Comparison of ENCODE assay signal across 22 cellular contexts in the genomic region with DNA sequence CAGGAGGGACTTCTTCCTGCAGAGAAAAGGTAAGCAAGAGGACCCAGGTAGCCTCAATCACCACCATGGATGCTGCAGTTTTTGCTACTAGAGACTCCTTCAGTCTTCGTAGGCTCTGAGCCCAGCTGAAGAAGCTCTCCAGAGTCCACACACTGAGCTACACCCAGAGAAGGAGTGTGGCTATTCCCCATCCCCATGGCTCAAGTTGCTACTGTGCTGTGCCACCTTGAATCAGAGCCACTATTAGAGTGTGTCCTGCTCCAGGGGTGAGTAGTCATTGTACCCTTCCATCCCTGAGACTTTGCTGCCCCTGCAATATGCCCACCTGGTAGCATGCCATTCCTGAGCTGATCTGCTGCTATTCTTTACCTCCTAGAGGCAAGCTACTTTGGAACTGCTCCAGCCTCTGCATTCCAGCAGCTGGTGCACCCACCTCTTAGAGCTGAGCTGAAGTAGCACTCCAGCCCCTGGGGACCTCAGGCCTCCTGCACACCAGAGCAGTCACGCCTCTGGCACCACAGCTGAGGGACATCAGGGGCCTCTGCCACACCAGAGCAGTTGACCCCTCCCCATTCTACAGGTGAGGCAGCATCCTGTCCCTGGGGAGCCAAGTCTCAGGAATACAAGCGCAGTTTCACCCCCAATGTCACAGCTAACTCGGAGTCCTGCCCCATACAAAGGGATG.
DNase-seq lines count a peak whose midpoint lies in the region; ATAC-seq, FAIRE-seq and TF ChIP-seq lines count a peak whose summit lies in the region.
"Had no signal": no experiment of that assay in that cellular context is flagged by ENCODE, and none has a peak within 500 bp of the region (broad histone marks: within the 10 kb centered on the region; RNA-seq: fewer than 3 reads in every experiment).

No MANE protein-coding gene starts in this region.

- peak; percentile 6 for ATAC-seq in body of pancreas
- ATAC-seq: GM23338, HCT116 had no signal

- TF ChIP-seq CTCF in body of pancreas (IDR thresholded peaks at IDR 0.05) = no peak
- TF ChIP-seq CTCF in spleen (IDR thresholded peaks at IDR 0.05 in 8 of 11, conservative IDR thresholded peaks at IDR 0.05 in 3 of 11) = no peak
- no peak for TF ChIP-seq CTCF in GM10248 (IDR thresholded peaks at IDR 0.05; ENCODE audit: control extremely low read depth, extremely low read depth, low read depth, missing control alignments)

- FAIRE-seq in HTR-8/SVneo (lab: Jason Lieb, UNC) = peak; percentile 77
- FAIRE-seq: A204.1, D721Med had no signal

- H3K36me3 ChIP-seq in body of pancreas (replicated peaks in 1 of 2; ENCODE audit: insufficient read depth in 1 of 2, low read depth in 2 of 2) (no peaks in the 10 kb centered on the region), spleen (no peaks in the 10 kb centered on the region)
- H3K36me3 ChIP-seq: BE2C had no signal

- intact Hi-C loops in body of pancreas (cut with DNase I) (no loop called here), spleen (cut with DNase I; ENCODE audit: low total_unique reads) (no loop called here)

- H3K4me3 ChIP-seq in body of pancreas (no peak overlapping the region), spleen (no peak overlapping the region)
- H3K4me3 ChIP-seq: GM23338 had no signal

- H3K9me3 ChIP-seq in body of pancreas = no peaks in the 10 kb centered on the region
- H3K9me3 ChIP-seq in spleen = peaks cover 0 to 27% (median 9%) of the 10 kb centered on the region in 8 donors
- H3K9me3 ChIP-seq: BE2C had no signal

- POLR2A ChIA-PET in GM10248 (lab: Yijun Ruan, JAX) = no interaction called here

- CTCF ChIA-PET in GM10248 (lab: Yijun Ruan, JAX) = interaction anchor here (1.2 kb wide), 1 partner anchor 9 kb away, joined by 3 read pairs; no protein-coding TSS in a partner anchor

- 78 to 97% methylated on average over 3 to 4 of the region's 4 CpGs for WGBS in body of pancreas, 2 donors
- WGBS in spleen, 5 donors = 76 to 88% (median 84%) methylated on average over 3 to 4 of the region's 4 CpGs

- TF ChIP-seq POLR2A in body of pancreas (IDR thresholded peaks at IDR 0.05) (no peak), spleen (IDR thresholded peaks at IDR 0.05) (no peak)

- H3K27me3 ChIP-seq in body of pancreas (no peaks in the 10 kb centered on the region), spleen (replicated peaks in 1 of 7) (no peaks in the 10 kb centered on the region)
- H3K27me3 ChIP-seq: BE2C had no signal

- no peak for DNase-seq in HTR-8/SVneo (ENCODE audit: insufficient read length, low spot score)
- no peak for DNase-seq in body of pancreas
- DNase-seq in spleen = peak; percentile 52
- DNase-seq in DMS53 treated with DMSO at 0.1 percent for 48 hours (lab: John Stamatoyannopoulos, UW; ENCODE audit: unreplicated experiment) = no peak
- DNase-seq in activated gamma-delta T cell (lab: John Stamatoyannopoulos, UW) = no peak
- DNase-seq in GM10248 (ENCODE audit: extremely low spot score) = no peak
- DNase-seq: ACHN; BE2C; C1 segment of cervical spinal cord; CD4-positive, CD25-positive, alpha-beta regulatory T cell; CD8-positive, alpha-beta memory T cell; COR-L47; DMS79; GDM1; H7; HFFc6; IMR-90 had no signal

- H3K4me1 ChIP-seq in body of pancreas (peaks cover 9% of the 10 kb centered on the region), spleen (no peaks in the 10 kb centered on the region)
- H3K4me1 ChIP-seq: BE2C had no signal

- H3K27ac ChIP-seq in body of pancreas = no peak overlapping the region
- no peak overlapping the region for H3K27ac ChIP-seq in spleen
- H3K27ac ChIP-seq: HL-60 had no signal
